ENCODE assay signal across 8 cellular contexts in genomic region chr10:129888784-129889616, GRCh38.
DNase-seq lines count a peak whose midpoint lies in the region; ATAC-seq and TF ChIP-seq lines count a peak whose summit lies in the region.

No MANE protein-coding gene starts in this region.

- no peak overlapping the region for H3K4me2 ChIP-seq in PC-3 (ENCODE audit: low read length)

- ATAC-seq in GM21619 (IDR thresholded peaks at IDR 0.05; ENCODE audit: unreplicated experiment) (peak; percentile 54), PC-3 (no peak; the same call in 1 of the 2 replicates)
- ATAC-seq in activated naive CD8-positive, alpha-beta T cell treated with anti-CD3 and anti-CD28 coated beads, Interleukin-2, amount 50 U/mL, for 24 hours = peak; percentile 36

- no peaks in the 10 kb centered on the region for H3K9me2 ChIP-seq in PC-3 (replicated peaks; ENCODE audit: low read length)

- POLR2A ChIA-PET in CD4-positive, alpha-beta memory T cell (lab: Charles Lee; ENCODE audit: partially characterized antibody) = interaction anchor here (0.9 kb wide), 1 partner anchor 221 kb away, joined by 4 read pairs; the partner anchor contains the start of gene C10orf143
- POLR2A ChIA-PET in PC-3 (lab: Charles Lee; ENCODE audit: unreplicated experiment) = no interaction called here

- H4K20me1 ChIP-seq in PC-3 (ENCODE audit: low read length) = no peaks in the 10 kb centered on the region

- no peaks in the 10 kb centered on the region for H3K4me1 Mint-ChIP-seq in CD4-positive, alpha-beta memory T cell
- H3K4me1 Mint-ChIP-seq in activated naive CD8-positive, alpha-beta T cell treated with anti-CD3 and anti-CD28 coated beads, Interleukin-2, amount 50 U/mL, for 24 hours = no peaks in the 10 kb centered on the region

- H3K27ac Mint-ChIP-seq in CD4-positive, alpha-beta memory T cell = no peak overlapping the region
- H3K27ac Mint-ChIP-seq in activated naive CD8-positive, alpha-beta T cell treated with anti-CD3 and anti-CD28 coated beads, Interleukin-2, amount 50 U/mL, for 24 hours = no peak overlapping the region

- no peak overlapping the region for H3K4me3 ChIP-seq in CD4-positive, alpha-beta memory T cell (ENCODE audit: low read length in 2 of 2)
- H3K4me3 ChIP-seq in PC-3 (ENCODE audit: low read length) = no peak overlapping the region

- no peaks in the 10 kb centered on the region for H3K27me3 ChIP-seq in CD4-positive, alpha-beta memory T cell (ENCODE audit: insufficient read depth, low read length)
- peaks cover 19% of the 10 kb centered on the region for H3K27me3 ChIP-seq in PC-3 (ENCODE audit: low read length)

- no peak overlapping the region for H3K27ac ChIP-seq in CD4-positive, alpha-beta memory T cell (ENCODE audit: low read depth, low read length)
- H3K27ac ChIP-seq in PC-3 (ENCODE audit: low read length) = no peak overlapping the region

- H3F3A ChIP-seq in PC-3 (ENCODE audit: low read length, unreplicated experiment) = no peaks in the 10 kb centered on the region

- DNase-seq in CD4-positive, alpha-beta memory T cell = peak in 3 of 5 donors; percentile 11 to 28 (median 13)
- peak; percentile 16 for DNase-seq in PC-3
- peak; percentile 65 for DNase-seq in activated naive CD8-positive, alpha-beta T cell treated with anti-CD3 and anti-CD28 coated beads, Interleukin-2, amount 50 U/mL, for 24 hours
- DNase-seq in kidney tubule cell (ENCODE audit: low spot score) = peak; percentile 35
- peak; percentile 42 to 44 for DNase-seq in stimulated activated CD8-positive, alpha-beta memory T cell treated with anti-CD3 and anti-CD28 coated beads, Interleukin-2, amount 100 ng/mL, for 48 hours (ENCODE audit: low read depth in 2 of 2)
- no peak for DNase-seq in NCI-H1048 (lab: John Stamatoyannopoulos, UW)
- no peak for DNase-seq in putamen (ENCODE audit: low spot score)

- no peaks in the 10 kb centered on the region for H3K36me3 ChIP-seq in CD4-positive, alpha-beta memory T cell (ENCODE audit: insufficient read depth, low read length)
- no peaks in the 10 kb centered on the region for H3K36me3 ChIP-seq in PC-3 (ENCODE audit: low read depth, low read length)

- H3K4me1 ChIP-seq in CD4-positive, alpha-beta memory T cell (ENCODE audit: insufficient read depth, low read length) = no peaks in the 10 kb centered on the region
- no peaks in the 10 kb centered on the region for H3K4me1 ChIP-seq in PC-3 (ENCODE audit: insufficient read depth, low read length)

- H2AFZ ChIP-seq in PC-3 (ENCODE audit: low read length) = no peak overlapping the region

- no peak overlapping the region for H3K9ac ChIP-seq in PC-3 (ENCODE audit: low read length)

- H3K79me2 ChIP-seq in PC-3 (ENCODE audit: low read length) = no peaks in the 10 kb centered on the region

- no peaks in the 10 kb centered on the region for H3K9me3 Mint-ChIP-seq in CD4-positive, alpha-beta memory T cell
- H3K9me3 Mint-ChIP-seq in activated naive CD8-positive, alpha-beta T cell treated with anti-CD3 and anti-CD28 coated beads, Interleukin-2, amount 50 U/mL, for 24 hours = no peaks in the 10 kb centered on the region

- intact Hi-C loops in CD4-positive, alpha-beta memory T cell (cut with micrococcal nuclease) = loop anchor here (5.0 kb wide), 1 partner anchor 223 kb away; the partner anchor contains the start of gene C10orf143
- intact Hi-C loops in PC-3 (cut with micrococcal nuclease) = no loop called here

- no peak overlapping the region for H3K4me3 Mint-ChIP-seq in CD4-positive, alpha-beta memory T cell
- no peak overlapping the region for H3K4me3 Mint-ChIP-seq in activated naive CD8-positive, alpha-beta T cell treated with anti-CD3 and anti-CD28 coated beads, Interleukin-2, amount 50 U/mL, for 24 hours

- H3K9me3 ChIP-seq in CD4-positive, alpha-beta memory T cell (ENCODE audit: control insufficient read depth in 1 of 2, low read length in 2 of 2) = no peaks in the 10 kb centered on the region
- H3K9me3 ChIP-seq in PC-3 (ENCODE audit: low read length) = no peaks in the 10 kb centered on the region

- peaks cover 0 to 1% of the 10 kb centered on the region in 2 donors for H3K27me3 Mint-ChIP-seq in CD4-positive, alpha-beta memory T cell
- no peaks in the 10 kb centered on the region for H3K27me3 Mint-ChIP-seq in activated naive CD8-positive, alpha-beta T cell treated with anti-CD3 and anti-CD28 coated beads, Interleukin-2, amount 50 U/mL, for 24 hours

- TF ChIP-seq CTCF in PC-3 (conservative IDR thresholded peaks at IDR 0.05; ENCODE audit: low read depth, low read length) = peak; percentile 56

- BruUV-seq in PC-3 (replicated peaks; lab: Mats Ljungman, UMichigan) = no TSS peak

- CTCF ChIA-PET in CD4-positive, alpha-beta memory T cell (lab: Charles Lee; ENCODE audit: partially characterized antibody) = interaction anchor here (0.8 to 2.4 kb wide), 7 partner anchors 9 to 297 kb away, joined by 3 to 14 read pairs (median 5); partner anchors contain the start of gene C10orf143
- CTCF ChIA-PET in PC-3 (lab: Charles Lee) = interaction anchor here (0.6 to 0.7 kb wide), 2 partner anchors 221 to 238 kb away, joined by 3 to 4 read pairs; no protein-coding TSS in a partner anchor

- H3K36me3 Mint-ChIP-seq in CD4-positive, alpha-beta memory T cell = no peaks in the 10 kb centered on the region
- H3K36me3 Mint-ChIP-seq in activated naive CD8-positive, alpha-beta T cell treated with anti-CD3 and anti-CD28 coated beads, Interleukin-2, amount 50 U/mL, for 24 hours (ENCODE audit: low read depth) = no peaks in the 10 kb centered on the region

Comparison
In these comparisons a context has a peak if more than half of its experiments do, and no peak if none do; other contexts are left out.
1. DNase-seq: peak in CD4-positive, alpha-beta memory T cell (3 of 5), PC-3 (single experiment), activated naive CD8-positive, alpha-beta T cell treated with anti-CD3 and anti-CD28 coated beads, Interleukin-2, amount 50 U/mL, for 24 hours (single experiment), kidney tubule cell (single experiment) and stimulated activated CD8-positive, alpha-beta memory T cell treated with anti-CD3 and anti-CD28 coated beads, Interleukin-2, amount 100 ng/mL, for 48 hours (2 of 2); none in NCI-H1048 (single experiment) and putamen (single experiment).